In genomic region chr10:3925184-3925583, GRCh38 we compare ENCODE assay signal across 1 cellular context.
TF ChIP-seq lines count a peak whose summit lies in the region.

No MANE protein-coding gene starts in this region.

TF ChIP-seq in endothelial cell of umbilical vein, 7 proteins besides CTCF, POLR2A, EP300 and RAD21:
- TF ChIP-seq GATA2 (IDR thresholded peaks at IDR 0.05; ENCODE audit: insufficient read depth, insufficient read length, low read depth, low read length) (no peak), FOS (IDR thresholded peaks at IDR 0.05; ENCODE audit: borderline replicate concordance, insufficient read depth, low read length) (no peak), POLR2AphosphoS5 (IDR thresholded peaks at IDR 0.05; ENCODE audit: insufficient read depth, low read depth, low read length) (no peak), MAX (IDR thresholded peaks at IDR 0.05; ENCODE audit: insufficient read depth, insufficient read length) (no peak), MYC (IDR thresholded peaks at IDR 0.05; ENCODE audit: low read depth, low read length) (no peak), EZH2 (IDR thresholded peaks at IDR 0.05; ENCODE audit: borderline replicate concordance, low read depth, low read length, severe bottlenecking) (no peak), JUN (IDR thresholded peaks at IDR 0.05; ENCODE audit: borderline replicate concordance, insufficient read depth, insufficient read length, low read depth) (no peak)
